In the genomic region with DNA sequence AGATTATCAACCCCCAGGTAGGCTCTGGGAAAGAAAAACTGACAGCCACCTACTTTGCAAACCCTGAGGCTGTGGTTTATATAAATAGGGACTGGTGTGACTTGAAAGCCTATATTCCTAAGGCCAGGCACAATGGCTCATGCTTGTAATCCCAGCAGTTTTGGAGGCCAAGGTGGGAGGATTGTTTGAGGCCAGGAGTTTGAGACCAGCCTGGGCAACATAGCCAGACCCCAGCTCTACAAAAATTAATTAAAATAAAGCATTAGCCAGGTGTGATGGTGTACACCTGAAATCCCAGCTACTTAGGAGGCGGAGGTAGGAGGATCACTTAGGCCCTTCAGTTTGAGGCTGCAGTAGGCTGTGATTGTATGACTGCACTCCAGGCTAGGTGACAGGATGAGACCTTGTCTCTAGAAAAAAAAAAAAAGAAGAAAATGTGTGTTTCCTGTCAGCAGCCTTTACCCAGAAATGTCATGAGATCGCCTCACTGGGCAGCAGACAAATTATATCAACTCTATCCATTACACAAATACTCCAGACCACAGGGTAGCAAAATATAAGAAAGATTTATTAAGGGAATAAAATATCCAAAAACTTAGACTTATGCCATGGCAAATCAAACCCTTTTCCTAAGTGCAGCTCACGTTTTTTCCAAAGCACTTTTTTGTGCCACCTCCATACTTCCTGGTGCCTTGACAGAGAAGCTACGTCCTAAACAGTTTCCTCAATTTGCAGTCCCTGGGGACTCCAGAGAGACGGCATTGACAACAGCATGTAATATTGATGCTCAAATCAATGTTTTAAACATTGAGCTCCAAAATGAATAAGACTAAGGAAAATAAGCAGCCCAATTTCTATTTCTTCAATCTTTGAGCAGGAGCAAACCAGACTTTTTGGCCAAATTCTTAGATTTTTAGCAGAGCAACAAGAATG, we compare ENCODE assay signal across 18 cellular contexts.
DNase-seq lines count a peak whose midpoint lies in the region; ATAC-seq, FAIRE-seq and TF ChIP-seq lines count a peak whose summit lies in the region.
"Had no signal": no experiment of that assay in that cellular context is flagged by ENCODE, and none has a peak within 500 bp of the region (broad histone marks: within the 10 kb centered on the region; RNA-seq: fewer than 3 reads in every experiment).

No MANE protein-coding gene starts in this region.

- in situ Hi-C loops in KBM-7 (cut with MboI; ENCODE audit: low pct_unique_long_range_greater_than_20kb, low sequenced_read_pairs), result no loop called here

- intact Hi-C loops in activated T-helper 2 cell treated with anti-CD3 and anti-CD28 coated beads, Interferon-gamma antibody, Interleukin-2, Interleukin-4, amounts not matched to agents 10 μg/mL and 5 μg/mL and 100 μg/mL, durations not matched to agents 14 hours and 24 hours and 36 hours (cut with micrococcal nuclease), result no loop called here

- H3K79me2 ChIP-seq in H1 (ENCODE audit: control insufficient read depth in 1 of 2, insufficient read depth in 2 of 2, low read length in 2 of 2), result no peaks in the 10 kb centered on the region

- WGBS in H1 (ENCODE audit: extremely low coverage in 1 of 2, insufficient coverage in 1 of 2, insufficient read length in 1 of 2, insufficient replicate concordance in 2 of 2, low coverage in 1 of 2, low lambda C conversion rate in 2 of 2, missing lambda C conversion rate in 1 of 2), 2 experiments, result 87% methylated on average over 5 of the region's 5 CpGs; no CpG with 5 or more reads in 1 of the 2 experiments

- no peak overlapping the region for H3K14ac ChIP-seq in H1 (ENCODE audit: insufficient read length)

- H3K9ac ChIP-seq in H1 (replicated peaks in 1 of 4; ENCODE audit: extremely low read depth in 1 of 4, low read depth in 3 of 4, low read length in 3 of 4), result no peak overlapping the region

- no peak overlapping the region for H2AK5ac ChIP-seq in H1 (ENCODE audit: low read depth, low read length)

- H3K36me3 Mint-ChIP-seq in IgD-negative memory B cell, result no peaks in the 10 kb centered on the region
- peaks cover 14% of the 10 kb centered on the region for H3K36me3 Mint-ChIP-seq in stimulated activated memory B cell treated with anti-CD40 and anti-IgM and Interleukin-4, amounts not matched to agents 10 μg/mL and 1 μg/mL and 100 μg/mL, for 72 hours
- no peaks in the 10 kb centered on the region for H3K36me3 Mint-ChIP-seq in activated T-helper 2 cell treated with anti-CD3 and anti-CD28 coated beads, Interferon-gamma antibody, Interleukin-2, Interleukin-4, amounts not matched to agents 10 μg/mL and 5 μg/mL and 100 μg/mL, durations not matched to agents 14 hours and 24 hours and 36 hours (ENCODE audit: low read depth)

- H3K4me1 ChIP-seq in H1 (replicated peaks in 1 of 4; ENCODE audit: control insufficient read depth in 3 of 4, insufficient read depth in 4 of 4, low read length in 3 of 4), result no peaks in the 10 kb centered on the region; a peak in 3 of 7 replicates
- H3K4me1 ChIP-seq: ascending aorta, left ventricle myocardium inferior had no signal

- no peak overlapping the region for H2BK20ac ChIP-seq in H1 (ENCODE audit: low read length)

- no peak overlapping the region for H3K4me3 ChIP-seq in H1 (ENCODE audit: extremely low read depth in 1 of 4, insufficient read depth in 2 of 4, low read depth in 3 of 4, low read length in 4 of 4)
- H3K4me3 ChIP-seq: ascending aorta, left ventricle myocardium inferior had no signal

- FAIRE-seq in H1 (lab: Jason Lieb, UNC), result no peak
- FAIRE-seq: frontal cortex, HepG2 had no signal

- H3K4me2 ChIP-seq in H1 (ENCODE audit: insufficient read depth in 1 of 2, low read depth in 2 of 2, low read length in 2 of 2), result no peak overlapping the region

- no peak overlapping the region for H4K5ac ChIP-seq in H1 (ENCODE audit: insufficient read length, low read depth, low read length)

- no peak overlapping the region for H3K4ac ChIP-seq in H1 (replicated peaks; ENCODE audit: insufficient read length, low read depth, low read length)

- no peaks in the 10 kb centered on the region for H3K27me3 ChIP-seq in H1 (replicated peaks in 1 of 4; ENCODE audit: control insufficient read depth in 3 of 4, extremely low read depth in 1 of 4, insufficient read depth in 3 of 4, low read length in 3 of 4)
- H3K27me3 ChIP-seq: ascending aorta had no signal

- peaks cover 29 to 46% (median 32%) of the 10 kb centered on the region in 3 donors for H3K4me1 Mint-ChIP-seq in IgD-negative memory B cell
- H3K4me1 Mint-ChIP-seq in stimulated activated memory B cell treated with anti-CD40 and anti-IgM and Interleukin-4, amounts not matched to agents 10 μg/mL and 1 μg/mL and 100 μg/mL, for 72 hours, result peaks cover 42% of the 10 kb centered on the region
- no peaks in the 10 kb centered on the region for H3K4me1 Mint-ChIP-seq in activated T-helper 2 cell treated with anti-CD3 and anti-CD28 coated beads, Interferon-gamma antibody, Interleukin-2, Interleukin-4, amounts not matched to agents 10 μg/mL and 5 μg/mL and 100 μg/mL, durations not matched to agents 14 hours and 24 hours and 36 hours (ENCODE audit: low read depth)

- H2BK15ac ChIP-seq in H1 (ENCODE audit: low read length), result no peak overlapping the region

- H3K9me3 Mint-ChIP-seq in IgD-negative memory B cell, result peaks cover 5 to 15% (median 13%) of the 10 kb centered on the region in 3 donors
- H3K9me3 Mint-ChIP-seq in stimulated activated memory B cell treated with anti-CD40 and anti-IgM and Interleukin-4, amounts not matched to agents 10 μg/mL and 1 μg/mL and 100 μg/mL, for 72 hours, result peaks cover 22% of the 10 kb centered on the region
- no peaks in the 10 kb centered on the region for H3K9me3 Mint-ChIP-seq in activated T-helper 2 cell treated with anti-CD3 and anti-CD28 coated beads, Interferon-gamma antibody, Interleukin-2, Interleukin-4, amounts not matched to agents 10 μg/mL and 5 μg/mL and 100 μg/mL, durations not matched to agents 14 hours and 24 hours and 36 hours

- DNase-seq in NCI-H510A treated with DMSO at 0.1 percent for 48 hours (lab: John Stamatoyannopoulos, UW), result peak; percentile 62
- DNase-seq in NCI-H510A (lab: John Stamatoyannopoulos, UW), result no peak
- no peak for DNase-seq in H1 (ENCODE audit: low read depth in 1 of 2, low spot score in 2 of 2)
- no peak for DNase-seq in activated T-helper 2 cell treated with anti-CD3 and anti-CD28 coated beads, Interferon-gamma antibody, Interleukin-2, Interleukin-4, amounts not matched to agents 10 μg/mL and 5 μg/mL and 100 μg/mL, durations not matched to agents 14 hours and 24 hours and 36 hours (ENCODE audit: low spot score)
- DNase-seq in COLO668 (lab: John Stamatoyannopoulos, UW; ENCODE audit: unreplicated experiment), result no peak
- DNase-seq in KBM-7, result no peak
- DNase-seq: activated CD4-positive, CD25-positive, alpha-beta regulatory T cell; activated effector memory CD4-positive, alpha-beta T cell treated with Interleukin-2 at 50 U/mL for 16 hours; DND-41; left ventricle myocardium inferior; NCI-H1092; NCI-H2081 treated with DMSO at 0.1 percent for 48 hours; posterior cingulate gyrus had no signal

- TF ChIP-seq CTCF in H1 (IDR thresholded peaks at IDR 0.05; ENCODE audit: control extremely low read depth in 1 of 3, insufficient read depth in 1 of 3, low read depth in 1 of 3, low read length in 3 of 3), result no peak

- no peak overlapping the region for H4K8ac ChIP-seq in H1 (ENCODE audit: extremely low read depth, insufficient read depth, low read length)

- TF ChIP-seq EP300 in H1 (IDR thresholded peaks at IDR 0.05; ENCODE audit: borderline replicate concordance in 1 of 2, low read depth in 2 of 2, low read length in 2 of 2), result no peak

- no peaks in the 10 kb centered on the region for H3K27me3 Mint-ChIP-seq in IgD-negative memory B cell
- no peaks in the 10 kb centered on the region for H3K27me3 Mint-ChIP-seq in stimulated activated memory B cell treated with anti-CD40 and anti-IgM and Interleukin-4, amounts not matched to agents 10 μg/mL and 1 μg/mL and 100 μg/mL, for 72 hours
- no peaks in the 10 kb centered on the region for H3K27me3 Mint-ChIP-seq in activated T-helper 2 cell treated with anti-CD3 and anti-CD28 coated beads, Interferon-gamma antibody, Interleukin-2, Interleukin-4, amounts not matched to agents 10 μg/mL and 5 μg/mL and 100 μg/mL, durations not matched to agents 14 hours and 24 hours and 36 hours (ENCODE audit: low read depth)

- peak overlapping the region; percentile 59 to 88 (median 72) for H3K4me3 Mint-ChIP-seq in IgD-negative memory B cell
- no peak overlapping the region for H3K4me3 Mint-ChIP-seq in stimulated activated memory B cell treated with anti-CD40 and anti-IgM and Interleukin-4, amounts not matched to agents 10 μg/mL and 1 μg/mL and 100 μg/mL, for 72 hours
- H3K4me3 Mint-ChIP-seq in activated T-helper 2 cell treated with anti-CD3 and anti-CD28 coated beads, Interferon-gamma antibody, Interleukin-2, Interleukin-4, amounts not matched to agents 10 μg/mL and 5 μg/mL and 100 μg/mL, durations not matched to agents 14 hours and 24 hours and 36 hours (ENCODE audit: low read depth), result no peak overlapping the region

- no peaks in the 10 kb centered on the region for H4K20me1 ChIP-seq in H1 (replicated peaks in 1 of 2; ENCODE audit: control insufficient read depth in 1 of 2, insufficient read depth in 2 of 2, low read length in 2 of 2)

- peaks cover 2% of the 10 kb centered on the region; the same call in 1 of the 2 replicates for H3K23me2 ChIP-seq in H1 (ENCODE audit: low read depth, low read length)

- peak overlapping the region; percentile 96 to 99 (median 98) for H3K27ac Mint-ChIP-seq in IgD-negative memory B cell
- H3K27ac Mint-ChIP-seq in stimulated activated memory B cell treated with anti-CD40 and anti-IgM and Interleukin-4, amounts not matched to agents 10 μg/mL and 1 μg/mL and 100 μg/mL, for 72 hours, result peak overlapping the region; percentile 96
- H3K27ac Mint-ChIP-seq in activated T-helper 2 cell treated with anti-CD3 and anti-CD28 coated beads, Interferon-gamma antibody, Interleukin-2, Interleukin-4, amounts not matched to agents 10 μg/mL and 5 μg/mL and 100 μg/mL, durations not matched to agents 14 hours and 24 hours and 36 hours, result no peak overlapping the region

- no peak overlapping the region for H2AFZ ChIP-seq in H1 (ENCODE audit: low read length)

- peak; percentile 73 for ATAC-seq in stimulated activated memory B cell treated with anti-CD40 and anti-IgM and Interleukin-4, amounts not matched to agents 10 μg/mL and 1 μg/mL and 100 μg/mL, for 72 hours

- H3K23ac ChIP-seq in H1 (ENCODE audit: insufficient read length), result no peak overlapping the region

- H2BK12ac ChIP-seq in H1 (ENCODE audit: low read depth, low read length), result no peak overlapping the region

- no peaks in the 10 kb centered on the region for H3K36me3 ChIP-seq in H1 (ENCODE audit: control insufficient read depth in 2 of 4, insufficient read depth in 4 of 4, low read length in 3 of 4)
- H3K36me3 ChIP-seq: ascending aorta, left ventricle myocardium inferior had no signal

- H2BK5ac ChIP-seq in H1 (ENCODE audit: low read depth, low read length), result 0 out of 2 replicates have a peak overlapping the region, but pooled peaks have one; percentile 81

- H4K91ac ChIP-seq in H1 (replicated peaks; ENCODE audit: insufficient read length, low read length), result no peak overlapping the region

- TF ChIP-seq RAD21 in H1 (IDR thresholded peaks at IDR 0.05 in 1 of 2, conservative IDR thresholded peaks at IDR 0.05 in 1 of 2; ENCODE audit: low read depth in 2 of 2, low read length in 2 of 2), result no peak

- no peak overlapping the region for H3K18ac ChIP-seq in H1 (ENCODE audit: extremely low read depth, low read length)

- POLR2A ChIA-PET in H1 (lab: Charles Lee; ENCODE audit: partially characterized antibody), result no interaction called here

- H3K79me1 ChIP-seq in H1 (ENCODE audit: low read depth, low read length), result no peaks in the 10 kb centered on the region

- CTCF ChIA-PET in H1 (lab: Charles Lee; ENCODE audit: partially characterized antibody), result interaction anchor here (1.5 kb wide), 1 partner anchor 11 kb away, joined by 4 read pairs; no protein-coding TSS in a partner anchor

- peaks cover 12 to 15% of the 10 kb centered on the region in 2 experiments for H3K9me3 ChIP-seq in H1 (ENCODE audit: insufficient read depth in 2 of 2, low read depth in 1 of 2, low read length in 1 of 2)
- H3K9me3 ChIP-seq: ascending aorta had no signal

- no peak overlapping the region for H2BK120ac ChIP-seq in H1 (replicated peaks; ENCODE audit: low read depth, low read length)

- no peak overlapping the region for H3K56ac ChIP-seq in H1 (replicated peaks; ENCODE audit: insufficient read length, low read depth, low read length)

- H3K27ac ChIP-seq in H1 (ENCODE audit: low read depth, low read length), result no peak overlapping the region
- H3K27ac ChIP-seq: ascending aorta, left ventricle myocardium inferior had no signal

- no peak for TF ChIP-seq POLR2A in H1 (IDR thresholded peaks at IDR 0.05; ENCODE audit: control extremely low read depth in 1 of 2, low read depth in 2 of 2, low read length in 2 of 2)

Comparison
In these comparisons a context has a peak if more than half of its experiments do, and no peak if none do; other contexts are left out.
1. H3K4me3 Mint-ChIP-seq: peak in IgD-negative memory B cell (4 of 4); none in stimulated activated memory B cell treated with anti-CD40 and anti-IgM and Interleukin-4, amounts not matched to agents 10 μg/mL and 1 μg/mL and 100 μg/mL, for 72 hours (single experiment) and activated T-helper 2 cell treated with anti-CD3 and anti-CD28 coated beads, Interferon-gamma antibody, Interleukin-2, Interleukin-4, amounts not matched to agents 10 μg/mL and 5 μg/mL and 100 μg/mL, durations not matched to agents 14 hours and 24 hours and 36 hours (single experiment).